Comparison of ENCODE assay signal across 8 cellular contexts in genomic region chr16:71461686-71462648, GRCh38. TPM values are rescaled to one million over a fixed set of nuclear protein-coding genes. Genes with fewer than 3 reads are reported as not detected.
DNase-seq lines count a peak whose midpoint lies in the region; ATAC-seq, FAIRE-seq and TF ChIP-seq lines count a peak whose summit lies in the region.

Gene ZNF23, minus strand, starts transcription at chr16:71462247. Its CDS starts 5,451 bp downstream, at chr16:71456796.

- H3K27me3 Mint-ChIP-seq in astrocyte (ENCODE audit: low read depth, unreplicated experiment): peaks cover 2% of the 10 kb centered on the region

- ATAC-seq in HG02610 (IDR thresholded peaks at IDR 0.05; ENCODE audit: unreplicated experiment): peak; percentile 98

- peaks cover 35% of the 10 kb centered on the region for H3K79me2 ChIP-seq in astrocyte (ENCODE audit: insufficient read depth, low read length)

- DNase-seq in GM12891 (ENCODE audit: insufficient read length, low spot score) (peak; percentile 91), NCI-H1105 (lab: John Stamatoyannopoulos, UW) (peak; percentile 41), T-helper 22 cell (ENCODE audit: low read depth) (peak; percentile 53), astrocyte (ENCODE audit: low read depth) (peak; percentile 58), hepatic stellate cell (ENCODE audit: low spot score) (peak; percentile 92), renal cortical epithelial cell (ENCODE audit: low read depth) (peak; percentile 26), vagina (ENCODE audit: extremely low spot score in 2 of 2) (no peak)

- H4K20me1 ChIP-seq in astrocyte (ENCODE audit: insufficient read depth, low read length): peaks cover 4% of the 10 kb centered on the region

- H3K36me3 ChIP-seq in astrocyte (ENCODE audit: insufficient read depth, low read length) (no peaks in the 10 kb centered on the region), vagina (no peaks in the 10 kb centered on the region)

- FAIRE-seq in GM12891 (lab: Jason Lieb, UNC) (peak; percentile 95), astrocyte (lab: Jason Lieb, UNC) (no peak)

- H3K27ac ChIP-seq in astrocyte (ENCODE audit: low read depth, low read length) (peak within 1 kb of the TSS; percentile 90), vagina (peak within 1 kb of the TSS; percentile 66)

- TF ChIP-seq CTCF in astrocyte (IDR thresholded peaks at IDR 0.05; ENCODE audit: insufficient read depth, low read depth, low read length): no peak
- peak in 1 of 3 experiments; percentile 4 for TF ChIP-seq CTCF in vagina (IDR thresholded peaks at IDR 0.05)

- peak within 1 kb of the TSS; percentile 87 for H2AFZ ChIP-seq in astrocyte (ENCODE audit: low read depth, low read length)

- peak within 1 kb of the TSS; percentile 92 for H3K9ac ChIP-seq in astrocyte (ENCODE audit: low read length)

- H3K27ac Mint-ChIP-seq in astrocyte (ENCODE audit: unreplicated experiment): peak within 1 kb of the TSS; percentile 96

- peak within 1 kb of the TSS; percentile 96 for H3K4me3 Mint-ChIP-seq in astrocyte (ENCODE audit: unreplicated experiment)

- intact Hi-C loops in vagina (cut with DNase I): no loop called here

- H3K4me3 ChIP-seq in astrocyte (ENCODE audit: insufficient read depth, low read depth, low read length) (peak within 1 kb of the TSS; percentile 91), vagina (peak within 1 kb of the TSS; percentile 66 to 95)

- peak; percentile 93 for TF ChIP-seq POLR2A in GM12891 (IDR thresholded peaks at IDR 0.05; ENCODE audit: low read depth, low read length)
- TF ChIP-seq POLR2A in vagina (IDR thresholded peaks at IDR 0.05): peak in 1 of 2 donors; percentile 43

- H3K9me3 ChIP-seq in astrocyte (ENCODE audit: insufficient read depth, low read depth, low read length) (no peaks in the 10 kb centered on the region), vagina (no peaks in the 10 kb centered on the region)

- peaks cover 4% of the 10 kb centered on the region for H3K36me3 Mint-ChIP-seq in astrocyte (ENCODE audit: low read depth, unreplicated experiment)

- peak within 1 kb of the TSS; percentile 91 for H3K4me2 ChIP-seq in astrocyte (ENCODE audit: low read length)

- H3K9me3 Mint-ChIP-seq in astrocyte (ENCODE audit: unreplicated experiment): no peaks in the 10 kb centered on the region

- H3K4me1 Mint-ChIP-seq in astrocyte (ENCODE audit: low read depth, unreplicated experiment): peaks cover 17% of the 10 kb centered on the region

- H3K27me3 ChIP-seq in astrocyte (ENCODE audit: insufficient read depth, low read length) (no peaks in the 10 kb centered on the region), vagina (no peaks in the 10 kb centered on the region)

- H3K4me1 ChIP-seq in astrocyte (ENCODE audit: insufficient read depth, low read length) (peaks cover 12% of the 10 kb centered on the region), vagina (peaks cover 10% of the 10 kb centered on the region)

TF ChIP-seq in GM12891, 5 proteins besides CTCF, POLR2A, EP300 and RAD21:
- TF ChIP-seq TAF1 (IDR thresholded peaks at IDR 0.05; ENCODE audit: low read depth, low read length): peak; percentile 92
- TF ChIP-seq SPI1 (IDR thresholded peaks at IDR 0.05; ENCODE audit: low read depth, low read length): no peak
- TF ChIP-seq POU2F2 (IDR thresholded peaks at IDR 0.05; ENCODE audit: low read depth, low read length): peak; percentile 81
- peak; percentile 98 for TF ChIP-seq PAX5 (IDR thresholded peaks at IDR 0.05; ENCODE audit: insufficient read depth, low read length, severe bottlenecking)
- TF ChIP-seq POLR2AphosphoS5 (IDR thresholded peaks at IDR 0.05; ENCODE audit: low read depth, low read length): peak; percentile 97
TF ChIP-seq in GM12891: peak in this region for 4.

RNA-seq across cellular contexts. Expression of gene ZNF23, which starts in this region (rescaled TPM):
- 5.0 TPM for polyA plus RNA-seq in GM12891 (2012; ENCODE audit: low read depth, missing spikeins)
- total RNA-seq in astrocyte: 10.9 and 12.4 TPM in 2 replicates
- 5.9 and 10.5 TPM in 2 replicates for total RNA-seq in renal cortical epithelial cell
- 7.1 TPM for total RNA-seq in vagina

Comparison
In these comparisons a context has a peak if more than half of its experiments do, and no peak if none do; other contexts are left out.
1. DNase-seq: peak in GM12891 (single experiment), NCI-H1105 (single experiment), T-helper 22 cell (single experiment), astrocyte (single experiment), hepatic stellate cell (single experiment) and renal cortical epithelial cell (single experiment); none in vagina (0 of 2).